18 cellular contexts compared by ENCODE assay signal in the genomic region with DNA sequence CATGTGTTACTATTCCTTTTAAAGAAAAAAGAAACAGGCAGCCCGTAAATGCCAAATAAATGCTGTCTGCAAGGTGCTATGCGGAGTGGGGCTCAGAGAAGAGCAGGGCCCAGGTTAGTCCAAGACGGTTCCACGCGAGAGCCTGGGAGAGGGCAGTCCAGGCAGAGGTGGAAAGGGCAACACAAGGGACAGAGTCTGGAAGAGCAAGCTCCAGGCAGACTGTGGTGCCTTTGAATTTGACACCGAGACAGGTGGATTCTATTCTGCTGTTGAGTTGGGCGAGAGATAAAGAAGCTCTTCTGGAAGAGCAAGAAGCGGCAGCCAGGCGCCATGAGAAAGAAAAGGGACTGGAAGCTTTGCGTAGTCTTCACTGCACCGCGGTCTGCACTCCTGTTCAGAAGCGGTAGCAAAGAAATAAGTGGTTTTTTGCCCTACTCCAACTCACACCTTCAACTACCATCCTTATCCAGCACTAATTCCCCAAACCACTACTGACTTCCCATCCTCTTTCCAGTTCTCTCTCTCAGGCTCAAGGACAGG. TPM values are rescaled to one million over a fixed set of nuclear protein-coding genes. Genes with fewer than 3 reads are reported as not detected.
A peak's percentile ranks its signal among the peaks of the same experiment; 100 is the strongest.
DNase-seq lines count a peak whose midpoint lies in the region; ATAC-seq, FAIRE-seq and TF ChIP-seq lines count a peak whose summit lies in the region.
"Had no signal": no experiment of that assay in that cellular context is flagged by ENCODE, and none has a peak within 500 bp of the region (broad histone marks: within the 10 kb centered on the region; RNA-seq: fewer than 3 reads in every experiment).

No MANE protein-coding gene starts in this region.

- no peak for ATAC-seq in HepG2
- ATAC-seq in right lobe of liver: no peak
- ATAC-seq in stimulated activated naive CD8-positive, alpha-beta T cell treated with anti-CD3 and anti-CD28 coated beads, Interleukin-15, amount 100 ng/mL, for 72 hours: no peak
- ATAC-seq: mucosa of descending colon had no signal

- H3K79me2 ChIP-seq in HepG2 (ENCODE audit: insufficient read depth, low read length): peaks cover 64% of the 10 kb centered on the region
- H3K79me2 ChIP-seq in SU-DHL-6 (ENCODE audit: insufficient read depth, low read length): peaks cover 95% of the 10 kb centered on the region

- no peaks in the 10 kb centered on the region for H3K27me3 ChIP-seq in HepG2 (ENCODE audit: control insufficient read depth in 1 of 2, insufficient read depth in 2 of 2, low read length in 2 of 2)
- H3K27me3 ChIP-seq in right lobe of liver: no peaks in the 10 kb centered on the region
- no peaks in the 10 kb centered on the region for H3K27me3 ChIP-seq in SU-DHL-6 (ENCODE audit: low read length)
- no peaks in the 10 kb centered on the region for H3K27me3 ChIP-seq in effector memory CD4-positive, alpha-beta T cell (replicated peaks; ENCODE audit: control insufficient read depth, insufficient read depth, low read length, poor library complexity, severe bottlenecking)
- no peaks in the 10 kb centered on the region for H3K27me3 ChIP-seq in A673 (replicated peaks; ENCODE audit: insufficient read depth, low read depth, low read length, poor library complexity)
- no peaks in the 10 kb centered on the region for H3K27me3 ChIP-seq in WERI-Rb-1 (ENCODE audit: insufficient read depth, low read depth, severe bottlenecking)
- H3K27me3 ChIP-seq: adrenal gland had no signal

- H3K4me2 ChIP-seq in HepG2 (ENCODE audit: low read depth, low read length) (no peak overlapping the region), SU-DHL-6 (ENCODE audit: low read depth, low read length, poor library complexity, severe bottlenecking) (peak overlapping the region; percentile 88)

- peaks cover 97% of the 10 kb centered on the region for H3K4me1 Mint-ChIP-seq in stimulated activated naive CD8-positive, alpha-beta T cell treated with anti-CD3 and anti-CD28 coated beads, Interleukin-15, amount 100 ng/mL, for 72 hours

- H3K27me3 Mint-ChIP-seq in stimulated activated naive CD8-positive, alpha-beta T cell treated with anti-CD3 and anti-CD28 coated beads, Interleukin-15, amount 100 ng/mL, for 72 hours: no peaks in the 10 kb centered on the region

- H3K4me1 ChIP-seq in HepG2 (ENCODE audit: insufficient read depth, low read length): peaks cover 47% of the 10 kb centered on the region
- peaks cover 0 to 40% (median 11%) of the 10 kb centered on the region in 4 donors for H3K4me1 ChIP-seq in right lobe of liver
- peaks cover 87% of the 10 kb centered on the region for H3K4me1 ChIP-seq in effector memory CD4-positive, alpha-beta T cell (ENCODE audit: control insufficient read depth, insufficient read depth, low read length, poor library complexity, severe bottlenecking)
- peaks cover 28% of the 10 kb centered on the region for H3K4me1 ChIP-seq in A673 (ENCODE audit: insufficient read depth, low read length, poor library complexity, severe bottlenecking)

- BruUV-seq in HepG2 (replicated peaks; lab: Mats Ljungman, UMichigan) (no TSS peak), A673 (replicated peaks; lab: Mats Ljungman, UMichigan) (no TSS peak)

- H3K9me2 ChIP-seq in SU-DHL-6 (replicated peaks; ENCODE audit: insufficient read depth, low read length): no peaks in the 10 kb centered on the region

- 95% methylated on average over 13 of the region's 13 CpGs for WGBS in HepG2 (ENCODE audit: low lambda C conversion rate)
- WGBS in right lobe of liver (ENCODE audit: insufficient coverage, low coverage, low lambda C conversion rate, missing lambda C conversion rate): 84% methylated on average over 7 of the region's 13 CpGs

- H3F3A ChIP-seq in SU-DHL-6 (ENCODE audit: insufficient read depth): peaks cover 90% of the 10 kb centered on the region

- peaks cover 50% of the 10 kb centered on the region for H4K20me1 ChIP-seq in HepG2 (ENCODE audit: insufficient read depth, low read length)
- H4K20me1 ChIP-seq in SU-DHL-6 (ENCODE audit: low read depth, low read length): no peaks in the 10 kb centered on the region; the same call in 1 of the 2 replicates

- TF ChIP-seq POLR2A in HepG2 (IDR thresholded peaks at IDR 0.05; ENCODE audit: insufficient read depth in 1 of 2, low read depth in 2 of 2, low read length in 2 of 2): no peak
- no peak for TF ChIP-seq POLR2A in right lobe of liver (IDR thresholded peaks at IDR 0.05)

- FAIRE-seq in HepG2 (lab: Jason Lieb, UNC): no peak
- FAIRE-seq: HTR-8/SVneo had no signal

- H3K9me3 ChIP-seq in HepG2 (ENCODE audit: low read length) (no peaks in the 10 kb centered on the region), right lobe of liver (no peaks in the 10 kb centered on the region), SU-DHL-6 (ENCODE audit: insufficient read depth, low read length) (no peaks in the 10 kb centered on the region), A673 (ENCODE audit: low read depth, low read length, poor library complexity, severe bottlenecking) (no peaks in the 10 kb centered on the region), WERI-Rb-1 (ENCODE audit: severe bottlenecking) (no peaks in the 10 kb centered on the region)
- no peaks in the 10 kb centered on the region for H3K9me3 ChIP-seq in effector memory CD4-positive, alpha-beta T cell (ENCODE audit: control insufficient read depth, low read length)
- H3K9me3 ChIP-seq: adrenal gland, mucosa of descending colon had no signal

- no peak for TF ChIP-seq EP300 in HepG2 (IDR thresholded peaks at IDR 0.05; ENCODE audit: low read depth in 2 of 2, low read length in 2 of 2)
- no peak for TF ChIP-seq EP300 in HepG2 (CRISPR knock-in tag; IDR thresholded peaks at IDR 0.05; ENCODE audit: borderline replicate concordance)

- H2AFZ ChIP-seq in HepG2 (ENCODE audit: low read length): no peak overlapping the region
- H2AFZ ChIP-seq in SU-DHL-6 (ENCODE audit: low read depth, low read length, severe bottlenecking): no peak overlapping the region
- H2AFZ ChIP-seq: parathyroid adenoma had no signal

- no peaks in the 10 kb centered on the region for H3K9me3 Mint-ChIP-seq in stimulated activated naive CD8-positive, alpha-beta T cell treated with anti-CD3 and anti-CD28 coated beads, Interleukin-15, amount 100 ng/mL, for 72 hours

- intact Hi-C loops in HepG2 (cut with micrococcal nuclease; ENCODE audit: unreplicated experiment): no loop called here
- intact Hi-C loops in right lobe of liver (cut with DNase I): no loop called here
- intact Hi-C loops in A673 (cut with micrococcal nuclease; ENCODE audit: unreplicated experiment): no loop called here

- peak overlapping the region; percentile 22 to 59 for H3K4me3 Mint-ChIP-seq in stimulated activated naive CD8-positive, alpha-beta T cell treated with anti-CD3 and anti-CD28 coated beads, Interleukin-15, amount 100 ng/mL, for 72 hours

- DNase-seq in HepG2 (ENCODE audit: low spot score): no peak
- DNase-seq in right lobe of liver: no peak
- no peak for DNase-seq in effector memory CD4-positive, alpha-beta T cell
- DNase-seq in stimulated activated naive CD8-positive, alpha-beta T cell treated with anti-CD3 and anti-CD28 coated beads, Interleukin-15, amount 100 ng/mL, for 72 hours: no peak
- no peak for DNase-seq in A673 (ENCODE audit: low spot score)
- no peak for DNase-seq in WERI-Rb-1
- DNase-seq in AG08395 (ENCODE audit: low spot score): no peak
- DNase-seq: activated CD4-positive, alpha-beta T cell treated with anti-CD3 and anti-CD28 coated beads, Interleukin-2, amount 50 U/mL, for 48 hours; adrenal gland; DMS79; glutamatergic neuron; islet precursor cell; mucosa of descending colon; NCI-H82; stimulated activated CD4-positive, alpha-beta T cell treated with anti-CD3 and anti-CD28 coated beads, Interleukin-12 subunit alpha, Interleukin-12 subunit beta, amount 100 ng/mL, for 4 hours had no signal

- H3K27ac ChIP-seq in HepG2 (ENCODE audit: extremely low read length, insufficient read depth, low read length) (no peak overlapping the region), right lobe of liver (no peak overlapping the region), SU-DHL-6 (ENCODE audit: low read depth, low read length) (peak overlapping the region; percentile 96), A673 (ENCODE audit: low read depth, low read length, poor library complexity, severe bottlenecking) (no peak overlapping the region), WERI-Rb-1 (no peak overlapping the region)
- H3K27ac ChIP-seq in effector memory CD4-positive, alpha-beta T cell (ENCODE audit: insufficient read depth, low read length, poor library complexity, severe bottlenecking): peak overlapping the region; percentile 63
- H3K27ac ChIP-seq: adrenal gland, parathyroid adenoma had no signal

- in situ Hi-C loops in HepG2 (cut with HindIII; ENCODE audit: extremely low pct_ligation_motif_present, low pct_unique_long_range_greater_than_20kb): no loop called here

- CTCF ChIA-PET in HepG2 (lab: Yijun Ruan, JAX; ENCODE audit: low intra/inter-chr PET ratio, low total read pairs): no interaction called here
- CTCF ChIA-PET in A673 (lab: Charles Lee): no interaction called here

- H3K36me3 ChIP-seq in HepG2 (replicated peaks in 1 of 2; ENCODE audit: control insufficient read depth in 1 of 2, insufficient read depth in 2 of 2, low read length in 2 of 2): no peaks in the 10 kb centered on the region
- no peaks in the 10 kb centered on the region for H3K36me3 ChIP-seq in right lobe of liver
- H3K36me3 ChIP-seq in SU-DHL-6 (ENCODE audit: low read length): no peaks in the 10 kb centered on the region
- H3K36me3 ChIP-seq in effector memory CD4-positive, alpha-beta T cell (ENCODE audit: control insufficient read depth, insufficient read depth, low read length): no peaks in the 10 kb centered on the region
- H3K36me3 ChIP-seq in A673 (ENCODE audit: insufficient read depth, low read length, poor library complexity, severe bottlenecking): no peaks in the 10 kb centered on the region
- H3K36me3 ChIP-seq in WERI-Rb-1: peaks cover 9% of the 10 kb centered on the region
- H3K36me3 ChIP-seq: adrenal gland had no signal

- no peak for TF ChIP-seq CTCF in HepG2 (CRISPR knock-in tag; IDR thresholded peaks at IDR 0.05)
- TF ChIP-seq CTCF in right lobe of liver (IDR thresholded peaks at IDR 0.05): no peak
- TF ChIP-seq CTCF in SU-DHL-6 (IDR thresholded peaks at IDR 0.05; ENCODE audit: insufficient read depth, low read length, poor library complexity, severe bottlenecking): no peak
- no peak for TF ChIP-seq CTCF in A673 (conservative IDR thresholded peaks at IDR 0.05; ENCODE audit: low read depth, low read length)
- TF ChIP-seq CTCF in WERI-Rb-1 (IDR thresholded peaks at IDR 0.05; ENCODE audit: low read depth, low read length): no peak

- TF ChIP-seq RAD21 in HepG2 (CRISPR knock-in tag; IDR thresholded peaks at IDR 0.05): no peak

- H3K27ac Mint-ChIP-seq in stimulated activated naive CD8-positive, alpha-beta T cell treated with anti-CD3 and anti-CD28 coated beads, Interleukin-15, amount 100 ng/mL, for 72 hours: peak overlapping the region; percentile 75 to 81

- H3K4me3 ChIP-seq in HepG2 (replicated peaks in 1 of 3; ENCODE audit: insufficient read depth in 1 of 3, low read depth in 2 of 3, low read length in 3 of 3): no peak overlapping the region
- no peak overlapping the region for H3K4me3 ChIP-seq in right lobe of liver
- peak overlapping the region; percentile 28 for H3K4me3 ChIP-seq in SU-DHL-6 (ENCODE audit: insufficient read depth, low read length, poor library complexity, severe bottlenecking)
- peak overlapping the region; percentile 39 for H3K4me3 ChIP-seq in effector memory CD4-positive, alpha-beta T cell (ENCODE audit: insufficient read depth, low read depth, low read length, poor library complexity, severe bottlenecking)
- no peak overlapping the region for H3K4me3 ChIP-seq in A673 (ENCODE audit: low read depth, low read length, poor library complexity, severe bottlenecking)
- no peak overlapping the region for H3K4me3 ChIP-seq in WERI-Rb-1 (ENCODE audit: low read depth, low read length)
- H3K4me3 ChIP-seq: adrenal gland, mucosa of descending colon had no signal

- POLR2A ChIA-PET in HepG2 (lab: Yijun Ruan, JAX) (interaction anchor here (1.2 kb wide), 1 partner anchor 9 kb away, joined by 3 read pairs; no protein-coding TSS in a partner anchor), A673 (lab: Charles Lee; ENCODE audit: low non-redundant PET) (no interaction called here)

- H3K9ac ChIP-seq in HepG2 (ENCODE audit: insufficient read depth, low read depth, low read length): no peak overlapping the region
- peak overlapping the region; percentile 56 for H3K9ac ChIP-seq in SU-DHL-6 (ENCODE audit: low read length)
- H3K9ac ChIP-seq: parathyroid adenoma had no signal

RNA-seq across cellular contexts. Expression of gene CYTH1, which starts 55.5 kb away (rescaled TPM):
- total RNA-seq in HepG2 (2016; rRNA removed; fragmentation: Illumina TruSeq; extraction: Trizol): 20.1 and 21.3 TPM in 2 replicates
- total RNA-seq in HepG2 (2016; cell fraction: cytosol; rRNA removed; fragmentation: Illumina TruSeq; extraction: Trizol; ENCODE audit: low read depth): 4.6 and 4.8 TPM in 2 replicates
- total RNA-seq in HepG2 (2016; cell fraction: insoluble cytoplasmic fraction; rRNA removed; fragmentation: Illumina TruSeq; extraction: Trizol): 20.2 and 20.6 TPM in 2 replicates
- total RNA-seq in HepG2 (2016; cell fraction: membrane; rRNA removed; fragmentation: Illumina TruSeq; extraction: Trizol): 12.9 and 13.2 TPM in 2 replicates
- total RNA-seq in HepG2 (2016; cell fraction: nucleus; rRNA removed; fragmentation: Illumina TruSeq; extraction: Trizol): 21.3 and 24.7 TPM in 2 replicates
- 48.9 and 66.5 TPM in 2 replicates for polyA plus RNA-seq in HepG2 (2011; rRNA removed)
- polyA plus RNA-seq in HepG2 (2011; cell fraction: cytosol; rRNA removed): 36.2 and 36.3 TPM in 2 replicates
- polyA plus RNA-seq in HepG2 (2011; cell fraction: nucleus; rRNA removed): 233 and 263 TPM in 2 replicates
- polyA plus RNA-seq in HepG2 (2012): 33.2 and 38.1 TPM in 2 replicates
- polyA plus RNA-seq in HepG2 (2016; cell fraction: cytosol; fragmentation: Illumina TruSeq; extraction: Trizol; ENCODE audit: low read depth): 2.0 TPM in 2 replicates
- polyA plus RNA-seq in HepG2 (2016; cell fraction: insoluble cytoplasmic fraction; fragmentation: Illumina TruSeq; extraction: Trizol; ENCODE audit: low read depth): 22.9 and 27.1 TPM in 2 replicates
- polyA plus RNA-seq in HepG2 (2016; cell fraction: membrane; fragmentation: Illumina TruSeq; extraction: Trizol; ENCODE audit: low read depth): 7.5 and 8.2 TPM in 2 replicates
- 48.3 and 49.0 TPM in 2 replicates for polyA plus RNA-seq in HepG2 (2016; cell fraction: nucleus; fragmentation: Illumina TruSeq; extraction: Trizol; ENCODE audit: insufficient read depth, low read depth)
- 20.1 and 43.0 TPM in 2 replicates for polyA minus RNA-seq in HepG2 (2011; rRNA and poly(A)+ RNA removed; ENCODE audit: low replicate concordance)
- 16.4 and 17.8 TPM in 2 replicates for polyA minus RNA-seq in HepG2 (2011; cell fraction: cytosol; rRNA and poly(A)+ RNA removed)
- polyA minus RNA-seq in HepG2 (2011; cell fraction: nucleus; rRNA and poly(A)+ RNA removed): 66.4 and 72.6 TPM in 2 replicates
- total RNA-seq in right lobe of liver: 10 to 100 TPM; 14.8 to 46.2 (median 28.8) TPM
- total RNA-seq in A673 (2021): 17.9 and 24.6 TPM in 2 replicates

Comparison
In these comparisons a context has a peak if more than half of its experiments do, and no peak if none do; other contexts are left out.
1. H3K27ac ChIP-seq: peak in SU-DHL-6 (single experiment) and effector memory CD4-positive, alpha-beta T cell (single experiment); none in HepG2 (single experiment), right lobe of liver (0 of 3), A673 (single experiment) and WERI-Rb-1 (single experiment).
2. H3K4me3 ChIP-seq: peak in SU-DHL-6 (single experiment) and effector memory CD4-positive, alpha-beta T cell (single experiment); none in HepG2 (0 of 3), right lobe of liver (0 of 3), A673 (single experiment) and WERI-Rb-1 (single experiment).